Comparison of ENCODE assay signal across 24 cellular contexts in genomic region chr7:2084781-2085505, GRCh38.
DNase-seq lines count a peak whose midpoint lies in the region; ATAC-seq, FAIRE-seq and TF ChIP-seq lines count a peak whose summit lies in the region.
"Had no signal": no experiment of that assay in that cellular context is flagged by ENCODE, and none has a peak within 500 bp of the region (broad histone marks: within the 10 kb centered on the region; RNA-seq: fewer than 3 reads in every experiment).

No MANE protein-coding gene starts in this region.

- H3K79me2 ChIP-seq in H1 (ENCODE audit: control insufficient read depth in 1 of 2, insufficient read depth in 2 of 2, low read length in 2 of 2): no peaks in the 10 kb centered on the region

- no peaks in the 10 kb centered on the region for H3K23me2 ChIP-seq in H1 (ENCODE audit: low read depth, low read length)

- no peak overlapping the region for H3K27ac Mint-ChIP-seq in activated T-cell treated with anti-CD3 and anti-CD28 coated beads, Interleukin-2, amount 50 U/mL, for 24 hours
- peak overlapping the region in 1 of 2 donors; percentile 41 for H3K27ac Mint-ChIP-seq in T-cell
- peak overlapping the region; percentile 45 for H3K27ac Mint-ChIP-seq in stimulated activated naive CD8-positive, alpha-beta T cell treated with anti-CD3 and anti-CD28 coated beads, Interleukin-15, Interleukin-2, amounts not matched to agents 100 ng/mL and 50 ng/mL, for 24 hours
- no peak overlapping the region for H3K27ac Mint-ChIP-seq in T-helper 2 cell treated with Interferon-gamma antibody and Interleukin-4, amounts not matched to agents 5 μg/mL and 100 μg/mL, for 36 hours
- H3K27ac Mint-ChIP-seq: activated naive CD4-positive, alpha-beta T cell treated with anti-CD3 and anti-CD28 coated beads, Interleukin-2, amount 10 ng/mL, durations not matched to agents 7 days and 5 days had no signal

- CTCF ChIA-PET in T-cell (lab: Charles Lee): no interaction called here
- CTCF ChIA-PET in H1 (lab: Charles Lee; ENCODE audit: partially characterized antibody): interaction anchor here (0.6 to 1.8 kb wide), 3 partner anchors 8 to 24 kb away, joined by 3 to 7 read pairs (median 3); no protein-coding TSS in a partner anchor

- H4K5ac ChIP-seq in H1 (ENCODE audit: insufficient read length, low read depth, low read length): no peak overlapping the region

- H3K9me3 ChIP-seq in H1 (ENCODE audit: insufficient read depth in 2 of 2, low read depth in 1 of 2, low read length in 1 of 2) (no peaks in the 10 kb centered on the region), suprapubic skin (no peaks in the 10 kb centered on the region)
- H3K9me3 ChIP-seq: psoas muscle, upper lobe of left lung had no signal

- H2BK20ac ChIP-seq in H1 (ENCODE audit: low read length): no peak overlapping the region

- peaks cover 20% of the 10 kb centered on the region for H3K36me3 Mint-ChIP-seq in activated T-cell treated with anti-CD3 and anti-CD28 coated beads, Interleukin-2, amount 50 U/mL, for 24 hours (ENCODE audit: low read depth)
- H3K36me3 Mint-ChIP-seq in T-cell: peaks cover 13% of the 10 kb centered on the region
- peaks cover 10% of the 10 kb centered on the region for H3K36me3 Mint-ChIP-seq in stimulated activated naive CD8-positive, alpha-beta T cell treated with anti-CD3 and anti-CD28 coated beads, Interleukin-15, Interleukin-2, amounts not matched to agents 100 ng/mL and 50 ng/mL, for 24 hours (ENCODE audit: low read depth)
- H3K36me3 Mint-ChIP-seq in T-helper 2 cell treated with Interferon-gamma antibody and Interleukin-4, amounts not matched to agents 5 μg/mL and 100 μg/mL, for 36 hours (ENCODE audit: low read depth): peaks cover 5% of the 10 kb centered on the region

- WGBS in H1 (ENCODE audit: extremely low coverage in 1 of 2, insufficient coverage in 1 of 2, insufficient read length in 1 of 2, insufficient replicate concordance in 2 of 2, low coverage in 1 of 2, low lambda C conversion rate in 2 of 2, missing lambda C conversion rate in 1 of 2), 2 experiments: 90% methylated on average over 25 of the region's 25 CpGs; no CpG with 5 or more reads in 1 of the 2 experiments
- 93% methylated on average over 25 of the region's 25 CpGs for WGBS in suprapubic skin

- peak overlapping the region; percentile 60; the same call in 1 of the 2 replicates for H4K8ac ChIP-seq in H1 (ENCODE audit: extremely low read depth, insufficient read depth, low read length)

- no peak overlapping the region for H3K4ac ChIP-seq in H1 (replicated peaks; ENCODE audit: insufficient read length, low read depth, low read length)

- H2BK120ac ChIP-seq in H1 (replicated peaks; ENCODE audit: low read depth, low read length): no peak overlapping the region

- H3K27me3 Mint-ChIP-seq in activated T-cell treated with anti-CD3 and anti-CD28 coated beads, Interleukin-2, amount 50 U/mL, for 24 hours: no peaks in the 10 kb centered on the region
- H3K27me3 Mint-ChIP-seq in T-cell: no peaks in the 10 kb centered on the region
- H3K27me3 Mint-ChIP-seq in stimulated activated naive CD8-positive, alpha-beta T cell treated with anti-CD3 and anti-CD28 coated beads, Interleukin-15, Interleukin-2, amounts not matched to agents 100 ng/mL and 50 ng/mL, for 24 hours: no peaks in the 10 kb centered on the region
- H3K27me3 Mint-ChIP-seq in T-helper 2 cell treated with Interferon-gamma antibody and Interleukin-4, amounts not matched to agents 5 μg/mL and 100 μg/mL, for 36 hours (ENCODE audit: low read depth): no peaks in the 10 kb centered on the region
- H3K27me3 Mint-ChIP-seq: activated naive CD4-positive, alpha-beta T cell treated with anti-CD3 and anti-CD28 coated beads, Interleukin-2, amount 10 ng/mL, durations not matched to agents 7 days and 5 days had no signal

- no peak overlapping the region for H2AFZ ChIP-seq in H1 (ENCODE audit: low read length)

- H3K4me3 ChIP-seq in H1 (ENCODE audit: extremely low read depth in 1 of 4, insufficient read depth in 2 of 4, low read depth in 3 of 4, low read length in 4 of 4) (no peak overlapping the region), suprapubic skin (no peak overlapping the region)
- H3K4me3 ChIP-seq: psoas muscle, upper lobe of left lung had no signal

- H3K4me1 ChIP-seq in H1 (replicated peaks in 1 of 4; ENCODE audit: control insufficient read depth in 3 of 4, insufficient read depth in 4 of 4, low read length in 3 of 4) (peaks cover 0 to 4% (median 0%) of the 10 kb centered on the region in 4 experiments; a peak in 1 of 7 replicates), suprapubic skin (no peaks in the 10 kb centered on the region)
- H3K4me1 ChIP-seq: upper lobe of left lung had no signal

- no peak overlapping the region for H3K4me3 Mint-ChIP-seq in activated T-cell treated with anti-CD3 and anti-CD28 coated beads, Interleukin-2, amount 50 U/mL, for 24 hours
- H3K4me3 Mint-ChIP-seq in T-cell: peak overlapping the region in 2 of 3 donors; percentile 47 to 67
- H3K4me3 Mint-ChIP-seq in stimulated activated naive CD8-positive, alpha-beta T cell treated with anti-CD3 and anti-CD28 coated beads, Interleukin-15, Interleukin-2, amounts not matched to agents 100 ng/mL and 50 ng/mL, for 24 hours: no peak overlapping the region
- no peak overlapping the region for H3K4me3 Mint-ChIP-seq in T-helper 2 cell treated with Interferon-gamma antibody and Interleukin-4, amounts not matched to agents 5 μg/mL and 100 μg/mL, for 36 hours
- H3K4me3 Mint-ChIP-seq: activated naive CD4-positive, alpha-beta T cell treated with anti-CD3 and anti-CD28 coated beads, Interleukin-2, amount 10 ng/mL, durations not matched to agents 7 days and 5 days had no signal

- no peak for FAIRE-seq in H1 (lab: Jason Lieb, UNC)
- FAIRE-seq: A204.1 had no signal

- H4K91ac ChIP-seq in H1 (replicated peaks; ENCODE audit: insufficient read length, low read length): no peak overlapping the region

- POLR2A ChIA-PET in T-cell (lab: Charles Lee) (no interaction called here), H1 (lab: Charles Lee; ENCODE audit: partially characterized antibody) (no interaction called here)

- H3K27me3 ChIP-seq in H1 (replicated peaks in 1 of 4; ENCODE audit: control insufficient read depth in 3 of 4, extremely low read depth in 1 of 4, insufficient read depth in 3 of 4, low read length in 3 of 4) (no peaks in the 10 kb centered on the region), suprapubic skin (no peaks in the 10 kb centered on the region)
- H3K27me3 ChIP-seq: upper lobe of left lung had no signal

- peak; percentile 44 for DNase-seq in activated T-cell treated with anti-CD3 and anti-CD28 coated beads, Interleukin-2, amount 50 U/mL, for 1 hour
- DNase-seq in activated T-cell treated with anti-CD3 and anti-CD28 coated beads, Interleukin-2, amount 50 U/mL, for 24 hours: no peak
- DNase-seq in T-cell: peak in 10 of 34 experiments; percentile 14 to 45 (median 22)
- DNase-seq in H1 (ENCODE audit: low read depth in 1 of 2, low spot score in 2 of 2): no peak
- no peak for DNase-seq in iPS-NIHi11 (ENCODE audit: low spot score)
- DNase-seq in suprapubic skin (ENCODE audit: low spot score in 2 of 2): no peak
- no peak for DNase-seq in T-helper 2 cell treated with Interferon-gamma antibody and Interleukin-4, amounts not matched to agents 5 μg/mL and 100 μg/mL, for 36 hours (ENCODE audit: low spot score)
- DNase-seq: activated CD4-positive, alpha-beta T cell treated with anti-CD3 and anti-CD28 coated beads, Interleukin-2, amount 50 U/mL, for 1 hour; DMS79 treated with DMSO at 0.1 percent for 48 hours; erythroblast; H7; head of caudate nucleus; NCI-H1092 treated with DMSO at 0.1 percent for 48 hours; NCI-H1930; NCI-H446; nucleus accumbens; OCI-M1; psoas muscle had no signal

- H3K4me1 Mint-ChIP-seq in activated T-cell treated with anti-CD3 and anti-CD28 coated beads, Interleukin-2, amount 50 U/mL, for 24 hours (ENCODE audit: low read depth): peaks cover 30% of the 10 kb centered on the region
- H3K4me1 Mint-ChIP-seq in T-cell: peaks cover 27 to 50% (median 34%) of the 10 kb centered on the region in 3 donors
- H3K4me1 Mint-ChIP-seq in stimulated activated naive CD8-positive, alpha-beta T cell treated with anti-CD3 and anti-CD28 coated beads, Interleukin-15, Interleukin-2, amounts not matched to agents 100 ng/mL and 50 ng/mL, for 24 hours (ENCODE audit: low read depth): peaks cover 27% of the 10 kb centered on the region
- H3K4me1 Mint-ChIP-seq in T-helper 2 cell treated with Interferon-gamma antibody and Interleukin-4, amounts not matched to agents 5 μg/mL and 100 μg/mL, for 36 hours (ENCODE audit: low read depth): peaks cover 10% of the 10 kb centered on the region

- H3K4me2 ChIP-seq in H1 (ENCODE audit: insufficient read depth in 1 of 2, low read depth in 2 of 2, low read length in 2 of 2): no peak overlapping the region

- peak in 3 of 4 experiments; percentile 42 to 83 (median 47) for ATAC-seq in T-cell (replicated peaks in 1 of 4)
- ATAC-seq: psoas muscle, SK-N-SH treated with all-trans-retinoic acid at 6 μM for 48 hours had no signal

- TF ChIP-seq EP300 in H1 (IDR thresholded peaks at IDR 0.05; ENCODE audit: borderline replicate concordance in 1 of 2, low read depth in 2 of 2, low read length in 2 of 2) (no peak), suprapubic skin (IDR thresholded peaks at IDR 0.05) (no peak)

- TF ChIP-seq CTCF in H1 (IDR thresholded peaks at IDR 0.05; ENCODE audit: control extremely low read depth in 1 of 3, insufficient read depth in 1 of 3, low read depth in 1 of 3, low read length in 3 of 3): no peak
- no peak for TF ChIP-seq CTCF in suprapubic skin (IDR thresholded peaks at IDR 0.05)

- H2BK12ac ChIP-seq in H1 (ENCODE audit: low read depth, low read length): no peak overlapping the region

- H3K36me3 ChIP-seq in H1 (ENCODE audit: control insufficient read depth in 2 of 4, insufficient read depth in 4 of 4, low read length in 3 of 4) (no peaks in the 10 kb centered on the region), suprapubic skin (peaks cover 17% of the 10 kb centered on the region)

- TF ChIP-seq POLR2A in H1 (IDR thresholded peaks at IDR 0.05; ENCODE audit: control extremely low read depth in 1 of 2, low read depth in 2 of 2, low read length in 2 of 2) (no peak), suprapubic skin (IDR thresholded peaks at IDR 0.05) (no peak)

- no peak overlapping the region for H3K9ac ChIP-seq in H1 (replicated peaks in 1 of 4; ENCODE audit: extremely low read depth in 1 of 4, low read depth in 3 of 4, low read length in 3 of 4)

- H3K56ac ChIP-seq in H1 (replicated peaks; ENCODE audit: insufficient read length, low read depth, low read length): no peak overlapping the region

- H3K79me1 ChIP-seq in H1 (ENCODE audit: low read depth, low read length): no peaks in the 10 kb centered on the region

- no peak overlapping the region for H3K23ac ChIP-seq in H1 (ENCODE audit: insufficient read length)

- H3K27ac ChIP-seq in H1 (ENCODE audit: low read depth, low read length) (no peak overlapping the region), suprapubic skin (no peak overlapping the region)
- H3K27ac ChIP-seq: psoas muscle, upper lobe of left lung, VCaP had no signal

- H3K9me3 Mint-ChIP-seq in activated T-cell treated with anti-CD3 and anti-CD28 coated beads, Interleukin-2, amount 50 U/mL, for 24 hours: no peaks in the 10 kb centered on the region
- H3K9me3 Mint-ChIP-seq in T-cell: no peaks in the 10 kb centered on the region
- no peaks in the 10 kb centered on the region for H3K9me3 Mint-ChIP-seq in stimulated activated naive CD8-positive, alpha-beta T cell treated with anti-CD3 and anti-CD28 coated beads, Interleukin-15, Interleukin-2, amounts not matched to agents 100 ng/mL and 50 ng/mL, for 24 hours
- no peaks in the 10 kb centered on the region for H3K9me3 Mint-ChIP-seq in T-helper 2 cell treated with Interferon-gamma antibody and Interleukin-4, amounts not matched to agents 5 μg/mL and 100 μg/mL, for 36 hours
- H3K9me3 Mint-ChIP-seq: activated naive CD4-positive, alpha-beta T cell treated with anti-CD3 and anti-CD28 coated beads, Interleukin-2, amount 10 ng/mL, durations not matched to agents 7 days and 5 days had no signal

- TF ChIP-seq RAD21 in H1 (IDR thresholded peaks at IDR 0.05 in 1 of 2, conservative IDR thresholded peaks at IDR 0.05 in 1 of 2; ENCODE audit: low read depth in 2 of 2, low read length in 2 of 2): no peak

- H2AK5ac ChIP-seq in H1 (ENCODE audit: low read depth, low read length): no peak overlapping the region

- no peak overlapping the region for H2BK5ac ChIP-seq in H1 (ENCODE audit: low read depth, low read length)

- no peak overlapping the region for H2BK15ac ChIP-seq in H1 (ENCODE audit: low read length)

- no peak overlapping the region for H3K14ac ChIP-seq in H1 (ENCODE audit: insufficient read length)

- no peak overlapping the region for H3K18ac ChIP-seq in H1 (ENCODE audit: extremely low read depth, low read length)

- peaks cover 0 to 4% of the 10 kb centered on the region in 2 experiments for H4K20me1 ChIP-seq in H1 (replicated peaks in 1 of 2; ENCODE audit: control insufficient read depth in 1 of 2, insufficient read depth in 2 of 2, low read length in 2 of 2)

Comparison
In these comparisons a context has a peak if more than half of its experiments do, and no peak if none do; other contexts are left out.
1. H3K4me3 Mint-ChIP-seq: peak in T-cell (2 of 3); none in activated T-cell treated with anti-CD3 and anti-CD28 coated beads, Interleukin-2, amount 50 U/mL, for 24 hours (single experiment), stimulated activated naive CD8-positive, alpha-beta T cell treated with anti-CD3 and anti-CD28 coated beads, Interleukin-15, Interleukin-2, amounts not matched to agents 100 ng/mL and 50 ng/mL, for 24 hours (single experiment) and T-helper 2 cell treated with Interferon-gamma antibody and Interleukin-4, amounts not matched to agents 5 μg/mL and 100 μg/mL, for 36 hours (single experiment).